1 cellular context compared by ENCODE assay signal in genomic region chr4:21470531-21470930, GRCh38.
TF ChIP-seq lines count a peak whose summit lies in the region.

No MANE protein-coding gene starts in this region.

TF ChIP-seq in SK-N-SH treated with all-trans-retinoic acid at 6 μM for 48 hours, 23 proteins besides CTCF, POLR2A, EP300 and RAD21 (continued from another document):
- no peak for TF ChIP-seq CSRNP3 (CRISPR knock-in tag; IDR thresholded peaks at IDR 0.05)
